8 cellular contexts compared by ENCODE assay signal in the genomic region with DNA sequence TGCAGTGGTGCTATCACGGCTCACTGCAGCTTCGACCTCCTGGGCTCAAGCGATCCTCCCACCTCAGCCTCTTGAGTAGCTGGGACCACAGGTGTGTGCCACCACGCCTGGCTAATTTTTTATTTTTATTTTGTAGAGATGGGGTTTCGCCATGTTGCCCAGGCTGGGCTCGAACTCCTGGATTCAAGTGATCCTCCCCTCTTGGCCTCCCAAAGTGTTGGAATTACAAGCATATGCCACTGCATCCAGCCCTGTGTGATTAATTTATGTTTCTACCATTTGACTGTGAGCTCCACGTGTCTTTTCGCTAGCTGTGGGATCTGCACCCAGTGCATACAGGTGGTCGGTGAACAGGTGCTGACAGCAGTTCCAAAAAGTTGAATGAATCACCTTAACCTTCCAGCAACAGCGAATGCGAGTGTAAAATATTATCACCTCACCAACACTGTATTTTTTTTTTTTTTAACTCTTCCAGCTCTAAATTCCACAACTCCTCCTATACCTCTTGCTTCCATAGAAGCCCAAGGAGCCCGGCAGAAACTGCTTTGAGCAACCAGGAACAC. TPM values are rescaled to one million over a fixed set of nuclear protein-coding genes. Genes with fewer than 3 reads are reported as not detected.
DNase-seq lines count a peak whose midpoint lies in the region; ATAC-seq and TF ChIP-seq lines count a peak whose summit lies in the region.

No MANE protein-coding gene starts in this region.

- H3K9me3 Mint-ChIP-seq in activated CD4-positive, alpha-beta memory T cell treated with anti-CD3 and anti-CD28 coated beads for 36 hours, result peaks cover 4% of the 10 kb centered on the region
- no peaks in the 10 kb centered on the region for H3K9me3 Mint-ChIP-seq in naive thymus-derived CD8-positive, alpha-beta T cell

- H3K4me3 ChIP-seq in WERI-Rb-1 (ENCODE audit: low read depth, low read length), result no peak overlapping the region

- H3K27ac Mint-ChIP-seq in activated CD4-positive, alpha-beta memory T cell treated with anti-CD3 and anti-CD28 coated beads for 36 hours, result peak overlapping the region; percentile 79
- peak overlapping the region; percentile 49 to 92 (median 87) for H3K27ac Mint-ChIP-seq in naive thymus-derived CD8-positive, alpha-beta T cell

- ATAC-seq in GM19035 (IDR thresholded peaks at IDR 0.05; ENCODE audit: unreplicated experiment) (peak; percentile 26), HG02852 (IDR thresholded peaks at IDR 0.05; ENCODE audit: unreplicated experiment) (peak; percentile 26)
- peak; percentile 21 to 23 for ATAC-seq in naive thymus-derived CD8-positive, alpha-beta T cell

- H3K4me3 Mint-ChIP-seq in activated CD4-positive, alpha-beta memory T cell treated with anti-CD3 and anti-CD28 coated beads for 36 hours, result peak overlapping the region; percentile 81
- peak overlapping the region; percentile 82 to 93 (median 90) for H3K4me3 Mint-ChIP-seq in naive thymus-derived CD8-positive, alpha-beta T cell

- TF ChIP-seq CTCF in WERI-Rb-1 (IDR thresholded peaks at IDR 0.05; ENCODE audit: low read depth, low read length), result no peak

- no peaks in the 10 kb centered on the region for H3K36me3 ChIP-seq in WERI-Rb-1

- intact Hi-C loops in activated CD4-positive, alpha-beta memory T cell treated with anti-CD3 and anti-CD28 coated beads for 36 hours (cut with micrococcal nuclease), result loop anchor here (1.0 to 5.0 kb wide), 4 partner anchors 14 to 532 kb away; partner anchors contain the start of genes VAT1L and WWOX

- CTCF ChIA-PET in activated CD4-positive, alpha-beta memory T cell treated with anti-CD3 and anti-CD28 coated beads for 36 hours (lab: Charles Lee), result interaction anchor here (0.8 to 1.2 kb wide), 4 partner anchors 9 to 280 kb away, joined by 3 to 4 read pairs (median 3); no protein-coding TSS in a partner anchor

- no peaks in the 10 kb centered on the region for H3K27me3 Mint-ChIP-seq in activated CD4-positive, alpha-beta memory T cell treated with anti-CD3 and anti-CD28 coated beads for 36 hours
- no peaks in the 10 kb centered on the region for H3K27me3 Mint-ChIP-seq in naive thymus-derived CD8-positive, alpha-beta T cell

- DNase-seq in activated CD4-positive, alpha-beta memory T cell treated with anti-CD3 and anti-CD28 coated beads for 36 hours, result no peak
- no peak for DNase-seq in naive thymus-derived CD8-positive, alpha-beta T cell
- DNase-seq in WERI-Rb-1 (no peak), cortex of kidney (lab: John Stamatoyannopoulos, UW) (no peak), NCI-H69 (lab: John Stamatoyannopoulos, UW) (no peak), mesenteric fat pad (ENCODE audit: low spot score) (no peak)

- H3K4me1 Mint-ChIP-seq in activated CD4-positive, alpha-beta memory T cell treated with anti-CD3 and anti-CD28 coated beads for 36 hours (ENCODE audit: low read depth), result peaks cover 12% of the 10 kb centered on the region
- peaks cover 4 to 21% (median 15%) of the 10 kb centered on the region in 4 donors for H3K4me1 Mint-ChIP-seq in naive thymus-derived CD8-positive, alpha-beta T cell

- no peak overlapping the region for H3K27ac ChIP-seq in WERI-Rb-1

- no peaks in the 10 kb centered on the region for H3K27me3 ChIP-seq in WERI-Rb-1 (ENCODE audit: insufficient read depth, low read depth, severe bottlenecking)

- peaks cover 10% of the 10 kb centered on the region for H3K36me3 Mint-ChIP-seq in activated CD4-positive, alpha-beta memory T cell treated with anti-CD3 and anti-CD28 coated beads for 36 hours
- peaks cover 0 to 7% (median 5%) of the 10 kb centered on the region in 3 donors for H3K36me3 Mint-ChIP-seq in naive thymus-derived CD8-positive, alpha-beta T cell

- no peaks in the 10 kb centered on the region for H3K9me3 ChIP-seq in WERI-Rb-1 (ENCODE audit: severe bottlenecking)

- POLR2A ChIA-PET in activated CD4-positive, alpha-beta memory T cell treated with anti-CD3 and anti-CD28 coated beads for 36 hours (lab: Charles Lee), result interaction anchor here (0.6 to 0.8 kb wide), 2 partner anchors 11 to 50 kb away, joined by 3 to 5 read pairs; no protein-coding TSS in a partner anchor
- POLR2A ChIA-PET in naive thymus-derived CD8-positive, alpha-beta T cell (lab: Charles Lee), result interaction anchor here (0.7 to 1.5 kb wide), 3 partner anchors 10 to 378 kb away, joined by 3 to 5 read pairs (median 5); partner anchors contain the start of gene WWOX

RNA-seq across cellular contexts. Expression of gene NUDT7, which starts 0.5 kb away (rescaled TPM):
- total RNA-seq in activated CD4-positive, alpha-beta memory T cell treated with anti-CD3 and anti-CD28 coated beads for 36 hours, result 10 to 100 TPM in 1 of 2 experiments, 1 to 10 TPM in 1; 8.2 to 10.1 TPM
- total RNA-seq in naive thymus-derived CD8-positive, alpha-beta T cell, result 1 to 10 TPM; 5.5 to 7.1 TPM
- 10 to 100 TPM; 11.6 to 18.5 (median 16.1) TPM for polyA plus RNA-seq in naive thymus-derived CD8-positive, alpha-beta T cell
- 13.4 TPM for total RNA-seq in mesenteric fat pad
